Comparison of ENCODE assay signal across 2 cellular contexts in the genomic region with DNA sequence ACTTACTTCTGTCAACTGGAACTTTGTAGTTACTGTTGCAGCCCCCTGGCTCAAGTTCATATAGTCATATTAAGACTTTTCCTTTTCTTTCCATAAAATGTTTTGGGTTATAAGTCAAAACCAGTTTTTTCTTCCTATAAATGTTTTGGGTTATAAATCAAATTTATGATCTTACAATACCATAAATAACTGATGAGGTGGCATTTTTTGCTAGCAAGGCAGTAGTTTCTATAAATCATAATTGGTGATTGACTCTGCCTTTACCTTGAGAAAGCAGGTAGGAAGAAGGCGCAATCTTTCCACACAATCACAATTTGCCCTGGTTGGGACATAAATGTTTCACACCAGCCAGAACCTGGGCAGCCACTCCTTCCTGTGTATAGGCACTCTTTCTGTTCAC.
TF ChIP-seq lines count a peak whose summit lies in the region.

No MANE protein-coding gene starts in this region.

TF ChIP-seq in IMR-90, 13 proteins besides CTCF, POLR2A, EP300 and RAD21:
- no peak for TF ChIP-seq FOS (IDR thresholded peaks at IDR 0.05; ENCODE audit: low read depth, low read length)
- TF ChIP-seq MAFK (IDR thresholded peaks at IDR 0.05; ENCODE audit: low read depth, low read length) = peak; percentile 85

TF ChIP-seq in H1, 55 proteins besides CTCF, POLR2A, EP300 and RAD21:
- TF ChIP-seq TCF12 (IDR thresholded peaks at IDR 0.05; ENCODE audit: low read depth, low read length) = no peak
- peak; percentile 42; the same call in 1 of the 2 replicates for TF ChIP-seq MAFK (IDR thresholded peaks at IDR 0.05; ENCODE audit: low read depth, low read length)
TF ChIP-seq in H1: peak in this region for 1.
